19 cellular contexts compared by ENCODE assay signal in genomic region chr16:55169780-55170179, GRCh38.
DNase-seq lines count a peak whose midpoint lies in the region; ATAC-seq and TF ChIP-seq lines count a peak whose summit lies in the region.
"Had no signal": no experiment of that assay in that cellular context is flagged by ENCODE, and none has a peak within 500 bp of the region (broad histone marks: within the 10 kb centered on the region; RNA-seq: fewer than 3 reads in every experiment).

No MANE protein-coding gene starts in this region.

- no peaks in the 10 kb centered on the region for H3K4me1 ChIP-seq in lung (ENCODE audit: control insufficient read depth in 2 of 2, insufficient read depth in 2 of 2, low read length in 2 of 2)
- no peaks in the 10 kb centered on the region for H3K4me1 ChIP-seq in transverse colon
- no peaks in the 10 kb centered on the region for H3K4me1 ChIP-seq in breast epithelium
- H3K4me1 ChIP-seq: BLaER1 had no signal

- intact Hi-C loops in left colon (cut with DNase I, micrococcal nuclease) (no loop called here), transverse colon (cut with DNase I; ENCODE audit: low total_unique reads) (no loop called here), breast epithelium (cut with DNase I; ENCODE audit: low total_unique reads) (no loop called here)

- DNase-seq in NCI-H2227 (lab: John Stamatoyannopoulos, UW; ENCODE audit: unreplicated experiment): peak; percentile 13
- DNase-seq in left colon: peak in 1 of 2 donors; percentile 11
- peak; percentile 32 for DNase-seq in lung (ENCODE audit: low spot score)
- DNase-seq in transverse colon: peak; percentile 13
- DNase-seq in breast epithelium (ENCODE audit: low spot score in 2 of 2): no peak
- no peak for DNase-seq in NCI-H2081 (lab: John Stamatoyannopoulos, UW)
- DNase-seq: Caco-2; CD4-positive, CD25-positive, alpha-beta regulatory T cell; CD8-positive, alpha-beta T cell; DMS153; DND-41; GM23248; H7; HCEC 1CT had no signal

- TF ChIP-seq POLR2A in transverse colon (IDR thresholded peaks at IDR 0.05) (no peak), breast epithelium (IDR thresholded peaks at IDR 0.05) (no peak)

- H3K36me3 ChIP-seq in lung (ENCODE audit: control insufficient read depth in 2 of 2, insufficient read depth in 2 of 2, low read length in 2 of 2) (no peaks in the 10 kb centered on the region), transverse colon (no peaks in the 10 kb centered on the region), breast epithelium (no peaks in the 10 kb centered on the region)
- H3K36me3 ChIP-seq: BLaER1 had no signal

- no peak overlapping the region for H3K4me3 ChIP-seq in lung
- H3K4me3 ChIP-seq in transverse colon: no peak overlapping the region
- H3K4me3 ChIP-seq in breast epithelium: no peak overlapping the region
- H3K4me3 ChIP-seq: BLaER1, GM23248 had no signal

- TF ChIP-seq CTCF in lung (IDR thresholded peaks at IDR 0.05; ENCODE audit: control extremely low read depth, extremely low read depth): no peak
- no peak for TF ChIP-seq CTCF in transverse colon (IDR thresholded peaks at IDR 0.05)
- no peak for TF ChIP-seq CTCF in breast epithelium (IDR thresholded peaks at IDR 0.05)

- 72 to 85% methylated on average over 9 of the region's 9 CpGs for WGBS in lung, 2 donors
- WGBS in transverse colon (ENCODE audit: low coverage in 1 of 2), 2 donors: 62 to 70% methylated on average over 5 to 9 of the region's 9 CpGs

- no peaks in the 10 kb centered on the region for H3K27me3 ChIP-seq in lung (ENCODE audit: control insufficient read depth, insufficient read depth)
- H3K27me3 ChIP-seq in transverse colon: no peaks in the 10 kb centered on the region
- H3K27me3 ChIP-seq in breast epithelium: no peaks in the 10 kb centered on the region
- H3K27me3 ChIP-seq: BLaER1 had no signal

- TF ChIP-seq EP300 in transverse colon (IDR thresholded peaks at IDR 0.05; ENCODE audit: low read depth): no peak

- H3K27ac ChIP-seq in lung (ENCODE audit: low read depth in 1 of 2, low read length in 1 of 2): no peak overlapping the region
- H3K27ac ChIP-seq in transverse colon: no peak overlapping the region
- no peak overlapping the region for H3K27ac ChIP-seq in breast epithelium
- H3K27ac ChIP-seq: 22Rv1, BLaER1, C4-2B, GM23248 had no signal

- ATAC-seq in left colon (peak; percentile 81), lung (ENCODE audit: insufficient read depth, low FRiP score) (no peak), HG03520 (IDR thresholded peaks at IDR 0.05; ENCODE audit: unreplicated experiment) (no peak), GM21515 (IDR thresholded peaks at IDR 0.05; ENCODE audit: unreplicated experiment) (no peak)
- ATAC-seq: CD8-positive, alpha-beta T cell had no signal

- in situ Hi-C loops in transverse colon (cut with MboI; ENCODE audit: low pct_ligation_motif_present in 1 of 4, low pct_unique_long_range_greater_than_20kb in 1 of 4, low sequenced_read_pairs in 3 of 4): no loop called here

- H3K9me3 ChIP-seq in lung (ENCODE audit: control insufficient read depth in 2 of 2, insufficient read depth in 1 of 2, low read length in 1 of 2) (peaks cover 0 to 4% of the 10 kb centered on the region in 2 donors), transverse colon (no peaks in the 10 kb centered on the region), breast epithelium (no peaks in the 10 kb centered on the region)
- H3K9me3 ChIP-seq: BLaER1, Caco-2 had no signal

Comparison
In these comparisons a context has a peak if more than half of its experiments do, and no peak if none do; other contexts are left out.
1. DNase-seq: peak in NCI-H2227 (single experiment), lung (single experiment) and transverse colon (single experiment); none in breast epithelium (0 of 2) and NCI-H2081 (0 of 2).